Comparison of ENCODE assay signal across 8 cellular contexts in the genomic region with DNA sequence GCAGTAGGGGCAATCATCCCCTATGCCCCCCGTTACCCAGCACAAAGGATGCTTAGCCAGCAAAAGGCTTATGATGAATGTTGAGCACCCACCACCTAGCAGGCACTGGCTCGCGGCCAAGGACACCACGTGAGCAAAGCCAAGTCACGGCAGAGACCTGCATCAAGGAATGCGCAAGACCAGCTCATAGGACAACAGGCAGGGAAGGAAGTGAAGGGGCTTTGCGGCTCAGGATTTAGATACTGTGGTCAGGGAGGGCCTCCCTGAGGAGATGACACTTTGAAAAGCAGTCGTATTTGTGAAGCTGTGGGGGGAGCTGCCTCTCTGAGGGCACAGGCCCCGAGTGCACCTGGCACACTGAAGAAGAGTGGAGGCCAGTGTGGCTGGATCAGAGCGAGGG. TPM values are rescaled to one million over a fixed set of nuclear protein-coding genes. Genes with fewer than 3 reads are reported as not detected.
DNase-seq lines count a peak whose midpoint lies in the region; ATAC-seq and TF ChIP-seq lines count a peak whose summit lies in the region.

No MANE protein-coding gene starts in this region.

- H3K4me1 ChIP-seq in CD8-positive, alpha-beta memory T cell (ENCODE audit: insufficient read depth, low read length): peaks cover 91% of the 10 kb centered on the region
- peaks cover 0 to 59% (median 38%) of the 10 kb centered on the region in 4 donors for H3K4me1 ChIP-seq in sigmoid colon
- H3K4me1 ChIP-seq in uterus: peaks cover 0 to 17% of the 10 kb centered on the region in 2 donors

- TF ChIP-seq CTCF in NB4 (IDR thresholded peaks at IDR 0.05; ENCODE audit: low read depth, low read length) (no peak), endothelial cell (IDR thresholded peaks at IDR 0.05; ENCODE audit: unreplicated experiment) (no peak), sigmoid colon (IDR thresholded peaks at IDR 0.05) (no peak), uterus (IDR thresholded peaks at IDR 0.05) (no peak)

- H3K36me3 ChIP-seq in CD8-positive, alpha-beta memory T cell (ENCODE audit: insufficient read depth, low read length): no peaks in the 10 kb centered on the region
- H3K36me3 ChIP-seq in sigmoid colon (peaks cover 0 to 21% (median 4%) of the 10 kb centered on the region in 4 donors), uterus (no peaks in the 10 kb centered on the region)

- H3K27ac Mint-ChIP-seq in CD8-positive, alpha-beta memory T cell: peak overlapping the region; percentile 98 to 100 (median 100)
- H3K27ac Mint-ChIP-seq in endothelial cell (ENCODE audit: unreplicated experiment): peak overlapping the region; percentile 89

- 43 to 65% methylated on average over 10 of the region's 10 CpGs for WGBS in sigmoid colon, 2 donors

- POLR2A ChIA-PET in CD8-positive, alpha-beta memory T cell (lab: Charles Lee): no interaction called here

- no peak overlapping the region for H3K4me3 ChIP-seq in CD8-positive, alpha-beta memory T cell (ENCODE audit: low read length)
- H3K4me3 ChIP-seq in NB4 (ENCODE audit: low read depth, low read length) (no peak overlapping the region), sigmoid colon (no peak overlapping the region), uterus (no peak overlapping the region)

- no peaks in the 10 kb centered on the region for H3K27me3 ChIP-seq in CD8-positive, alpha-beta memory T cell (ENCODE audit: insufficient read depth, low read length, poor library complexity, severe bottlenecking)
- H3K27me3 ChIP-seq in sigmoid colon (no peaks in the 10 kb centered on the region), uterus (no peaks in the 10 kb centered on the region)

- H3K4me1 Mint-ChIP-seq in CD8-positive, alpha-beta memory T cell: peaks cover 87 to 98% (median 89%) of the 10 kb centered on the region in 3 donors
- H3K4me1 Mint-ChIP-seq in endothelial cell (ENCODE audit: unreplicated experiment): peaks cover 77% of the 10 kb centered on the region

- no peak for ATAC-seq in HG03175 (IDR thresholded peaks at IDR 0.05; ENCODE audit: unreplicated experiment)

- intact Hi-C loops in sigmoid colon (cut with DNase I): no loop called here
- intact Hi-C loops in uterus (cut with DNase I; ENCODE audit: low total_unique reads): no loop called here

- peak; percentile 52 to 84 (median 73) for DNase-seq in CD8-positive, alpha-beta memory T cell
- DNase-seq in NB4 (ENCODE audit: low read depth) (peak; percentile 99), endothelial cell (ENCODE audit: low spot score) (peak; percentile 4), sigmoid colon (no peak), cerebellar cortex (ENCODE audit: low spot score) (no peak), uterus (no peak)
- peak; percentile 53 to 64 for DNase-seq in activated CD4-positive, alpha-beta T cell treated with anti-CD3 and anti-CD28 coated beads, Interleukin-2, amount 50 U/mL, for 48 hours

- H3K9me3 ChIP-seq in CD8-positive, alpha-beta memory T cell (ENCODE audit: low read length): no peaks in the 10 kb centered on the region
- no peaks in the 10 kb centered on the region for H3K9me3 ChIP-seq in sigmoid colon
- no peaks in the 10 kb centered on the region for H3K9me3 ChIP-seq in uterus

- TF ChIP-seq EP300 in sigmoid colon (IDR thresholded peaks at IDR 0.05): no peak

- no peaks in the 10 kb centered on the region for H3K9me3 Mint-ChIP-seq in CD8-positive, alpha-beta memory T cell
- no peaks in the 10 kb centered on the region for H3K9me3 Mint-ChIP-seq in endothelial cell (ENCODE audit: unreplicated experiment)

- H3K27me3 Mint-ChIP-seq in CD8-positive, alpha-beta memory T cell: peaks cover 0 to 5% of the 10 kb centered on the region in 2 donors
- H3K27me3 Mint-ChIP-seq in endothelial cell (ENCODE audit: unreplicated experiment): peaks cover 15% of the 10 kb centered on the region

- TF ChIP-seq POLR2A in NB4 (IDR thresholded peaks at IDR 0.05; ENCODE audit: extremely low read depth, insufficient read length) (no peak), sigmoid colon (IDR thresholded peaks at IDR 0.05) (no peak), uterus (IDR thresholded peaks at IDR 0.05) (no peak)

- CTCF ChIA-PET in CD8-positive, alpha-beta memory T cell (lab: Charles Lee): interaction anchor here (2.7 to 31.7 kb wide), 3 partner anchors 8 to 35 kb away, joined by 7 to 1032 read pairs (median 218); a partner anchor contains a TSS

- peak overlapping the region; percentile 58 to 82 (median 67) for H3K4me3 Mint-ChIP-seq in CD8-positive, alpha-beta memory T cell
- peak overlapping the region; percentile 66 for H3K4me3 Mint-ChIP-seq in endothelial cell (ENCODE audit: unreplicated experiment)

- H3K36me3 Mint-ChIP-seq in CD8-positive, alpha-beta memory T cell: peaks cover 4 to 17% (median 7%) of the 10 kb centered on the region in 3 donors
- H3K36me3 Mint-ChIP-seq in endothelial cell (ENCODE audit: low read depth, unreplicated experiment): peaks cover 40% of the 10 kb centered on the region

- H3K27ac ChIP-seq in CD8-positive, alpha-beta memory T cell (ENCODE audit: low read depth, low read length): peak overlapping the region; percentile 46
- H3K27ac ChIP-seq in sigmoid colon (peak overlapping the region in 3 of 4 donors; percentile 17 to 46 (median 44)), uterus (peak overlapping the region in 1 of 2 donors; percentile 10)

RNA-seq across cellular contexts. Expression of a gene that starts 32.8 kb away (rescaled TPM):
- 10 to 100 TPM; 46.8 to 48.9 TPM for total RNA-seq in CD8-positive, alpha-beta memory T cell
- polyA plus RNA-seq in CD8-positive, alpha-beta memory T cell: 11.1 TPM
- 93.7 TPM for total RNA-seq in endothelial cell (ENCODE audit: unreplicated experiment)
- total RNA-seq in sigmoid colon: 10 to 100 TPM; 13.2 to 32.5 (median 14.9) TPM
- 10 to 100 TPM; 10.4 to 14.1 (median 12.0) TPM for polyA plus RNA-seq in sigmoid colon
- 10 to 100 TPM; 11.8 to 31.3 (median 21.8) TPM for total RNA-seq in uterus

Comparison
In these comparisons a context has a peak if more than half of its experiments do, and no peak if none do; other contexts are left out.
1. DNase-seq: peak in CD8-positive, alpha-beta memory T cell (5 of 5), NB4 (single experiment), activated CD4-positive, alpha-beta T cell treated with anti-CD3 and anti-CD28 coated beads, Interleukin-2, amount 50 U/mL, for 48 hours (2 of 2) and endothelial cell (single experiment); none in sigmoid colon (single experiment), cerebellar cortex (single experiment) and uterus (0 of 2).